In the genomic region with DNA sequence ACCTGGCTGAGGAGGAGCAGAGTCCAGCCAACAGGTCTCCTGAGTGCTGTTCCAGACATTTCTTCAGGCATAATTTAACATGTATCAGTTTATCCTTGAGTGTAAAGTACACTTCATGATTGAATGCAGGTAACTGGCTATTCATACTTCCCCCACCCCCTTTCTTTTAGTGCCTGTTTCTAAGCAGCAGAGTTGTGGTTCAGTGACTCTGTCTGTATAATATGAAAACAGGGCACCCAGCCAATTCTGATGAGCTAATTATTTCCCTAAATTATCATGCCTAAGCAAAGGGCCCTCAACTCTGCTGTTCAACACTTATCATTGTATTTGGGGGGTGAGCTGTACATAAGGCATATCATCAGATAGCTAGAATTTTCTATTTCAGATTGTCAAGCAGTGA, we compare ENCODE assay signal across 8 cellular contexts. TPM values are rescaled to one million over a fixed set of nuclear protein-coding genes. Genes with fewer than 3 reads are reported as not detected.
DNase-seq lines count a peak whose midpoint lies in the region; ATAC-seq and TF ChIP-seq lines count a peak whose summit lies in the region.

No MANE protein-coding gene starts in this region.

- no peak overlapping the region for H3K4me3 ChIP-seq in epithelial cell of proximal tubule (ENCODE audit: low read depth, low read length)

- DNase-seq in DMS 273 treated with DMSO at 0.1 percent for 48 hours (lab: John Stamatoyannopoulos, UW) (peak; percentile 88), NCI-H510A treated with DMSO at 0.1 percent for 48 hours (lab: John Stamatoyannopoulos, UW) (peak; percentile 81), epithelial cell of proximal tubule (ENCODE audit: low read depth) (peak; percentile 71), putamen (ENCODE audit: low spot score) (no peak), SIG-M5 (lab: John Stamatoyannopoulos, UW) (no peak), left lobe of liver (ENCODE audit: low spot score) (no peak), NCI-H1930 (lab: John Stamatoyannopoulos, UW) (no peak)

- ATAC-seq in HG02981 (IDR thresholded peaks at IDR 0.05; ENCODE audit: unreplicated experiment) (peak; percentile 48), left lobe of liver (no peak)

- TF ChIP-seq CTCF in epithelial cell of proximal tubule (conservative IDR thresholded peaks at IDR 0.05; ENCODE audit: low read depth, low read length): no peak

RNA-seq across cellular contexts. Expression of a gene that starts 51.9 kb away (rescaled TPM):
- total RNA-seq in epithelial cell of proximal tubule (7.8 and 8.2 TPM in 2 replicates), left lobe of liver (2.9 TPM)

Comparison
In these comparisons a context has a peak if more than half of its experiments do, and no peak if none do; other contexts are left out.
1. DNase-seq: peak in DMS 273 treated with DMSO at 0.1 percent for 48 hours (single experiment), NCI-H510A treated with DMSO at 0.1 percent for 48 hours (single experiment) and epithelial cell of proximal tubule (single experiment); none in putamen (single experiment), SIG-M5 (single experiment), left lobe of liver (single experiment) and NCI-H1930 (0 of 2).